In the genomic region with DNA sequence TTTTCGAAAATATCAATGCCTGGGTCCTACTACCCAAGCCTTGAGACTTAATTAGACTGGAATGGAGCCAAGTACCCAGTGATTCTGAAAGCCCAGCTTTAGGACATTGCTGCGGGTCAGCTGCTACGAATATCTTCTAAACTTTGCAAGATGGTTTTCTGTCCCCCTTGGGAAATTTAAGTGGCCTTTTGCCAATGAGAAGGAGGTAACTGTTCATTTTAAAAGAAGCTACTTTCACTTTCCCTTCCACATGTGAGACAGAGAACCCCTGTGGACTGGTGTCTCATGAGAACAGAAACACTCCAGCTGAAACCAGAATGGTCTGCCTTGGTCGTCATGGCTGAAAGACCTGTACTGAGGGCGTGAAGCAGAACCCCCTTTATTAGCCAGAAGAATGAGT, we compare ENCODE assay signal across 8 cellular contexts.
DNase-seq lines count a peak whose midpoint lies in the region; ATAC-seq, FAIRE-seq and TF ChIP-seq lines count a peak whose summit lies in the region.

No MANE protein-coding gene starts in this region.

- H3K9ac ChIP-seq in Loucy (ENCODE audit: low read depth, low read length, poor library complexity, severe bottlenecking) = peak overlapping the region; percentile 49

- no peak for FAIRE-seq in small intestine (lab: Jason Lieb, UNC)

- H3K4me1 ChIP-seq in Loucy (ENCODE audit: insufficient read depth, low read length, poor library complexity, severe bottlenecking) = peaks cover 35% of the 10 kb centered on the region
- H3K4me1 ChIP-seq in small intestine (ENCODE audit: control insufficient read depth in 2 of 2, insufficient read depth in 1 of 2, low read depth in 1 of 2, low read length in 1 of 2) = peaks cover 0 to 9% of the 10 kb centered on the region in 2 donors

- H3K9me2 ChIP-seq in Loucy (replicated peaks; ENCODE audit: low read depth, low read length) = no peaks in the 10 kb centered on the region

- peak overlapping the region; percentile 72 for H3K4me2 ChIP-seq in Loucy (ENCODE audit: low read depth, low read length, poor library complexity, severe bottlenecking)

- H3K27me3 Mint-ChIP-seq in progenitor cell of endocrine pancreas = peaks cover 3% of the 10 kb centered on the region

- peaks cover 14% of the 10 kb centered on the region for H3K4me1 Mint-ChIP-seq in progenitor cell of endocrine pancreas (ENCODE audit: low read depth)

- ATAC-seq in GM21737 (IDR thresholded peaks at IDR 0.05; ENCODE audit: unreplicated experiment) = peak; percentile 87

- H3K27ac Mint-ChIP-seq in progenitor cell of endocrine pancreas = no peak overlapping the region

- peak overlapping the region; percentile 25 for H3K4me3 ChIP-seq in Loucy (ENCODE audit: low read length, poor library complexity, severe bottlenecking)
- no peak overlapping the region for H3K4me3 ChIP-seq in small intestine (ENCODE audit: low read depth in 1 of 2, low read length in 2 of 2)

- no peaks in the 10 kb centered on the region for H3F3A ChIP-seq in Loucy (ENCODE audit: low read depth)

- H3K27ac ChIP-seq in small intestine (ENCODE audit: low read depth in 1 of 2, low read length in 1 of 2) = no peak overlapping the region

- peak; percentile 19 to 26 for DNase-seq in activated CD4-positive, alpha-beta T cell treated with anti-CD3 and anti-CD28 coated beads for 4 hours
- DNase-seq in activated CD4-positive, alpha-beta T cell treated with anti-CD3 and anti-CD28 coated beads, Interleukin-2, amount 50 U/mL, for 1 hour = no peak
- DNase-seq in astrocyte of the hippocampus (ENCODE audit: low read depth, low spot score) (peak; percentile 22), small intestine (peak; percentile 61), progenitor cell of endocrine pancreas (ENCODE audit: low spot score, unreplicated experiment) (no peak), DMS153 treated with DMSO at 0.1 percent for 48 hours (lab: John Stamatoyannopoulos, UW; ENCODE audit: unreplicated experiment) (no peak)

- no peak overlapping the region for H3K4me3 Mint-ChIP-seq in progenitor cell of endocrine pancreas (ENCODE audit: low read depth)

- TF ChIP-seq CTCF in Loucy (conservative IDR thresholded peaks at IDR 0.05; ENCODE audit: low read length) (no peak), progenitor cell of endocrine pancreas (IDR thresholded peaks at IDR 0.05; ENCODE audit: unreplicated experiment) (no peak)

- H2AFZ ChIP-seq in Loucy (ENCODE audit: low read length) = peak overlapping the region; percentile 26; the same call in 1 of the 2 replicates

- H4K20me1 ChIP-seq in Loucy (ENCODE audit: insufficient read depth, low read length, poor library complexity, severe bottlenecking) = no peaks in the 10 kb centered on the region

- no peaks in the 10 kb centered on the region for H3K36me3 ChIP-seq in Loucy (ENCODE audit: insufficient read depth, low read length)
- H3K36me3 ChIP-seq in small intestine (ENCODE audit: control insufficient read depth in 2 of 2, insufficient read depth in 2 of 2, low read length in 2 of 2) = no peaks in the 10 kb centered on the region

- no peaks in the 10 kb centered on the region for H3K36me3 Mint-ChIP-seq in progenitor cell of endocrine pancreas (ENCODE audit: insufficient read depth)

- WGBS in small intestine, 3 donors = 30 to 37% (median 33%) methylated on average over 5 of the region's 5 CpGs

- no peaks in the 10 kb centered on the region for H3K9me3 ChIP-seq in Loucy (ENCODE audit: insufficient read depth, low read depth, low read length)
- H3K9me3 ChIP-seq in small intestine (ENCODE audit: control insufficient read depth, low read depth) = no peaks in the 10 kb centered on the region

- H3K79me2 ChIP-seq in Loucy (ENCODE audit: insufficient read depth, low read length) = no peaks in the 10 kb centered on the region

- no peaks in the 10 kb centered on the region for H3K27me3 ChIP-seq in Loucy (ENCODE audit: insufficient read depth, low read length, poor library complexity, severe bottlenecking)
- H3K27me3 ChIP-seq in small intestine (ENCODE audit: control insufficient read depth in 2 of 2, insufficient read depth in 2 of 2, low read length in 2 of 2) = no peaks in the 10 kb centered on the region

- no peaks in the 10 kb centered on the region for H3K9me3 Mint-ChIP-seq in progenitor cell of endocrine pancreas (ENCODE audit: low read depth)

Comparison
In these comparisons a context has a peak if more than half of its experiments do, and no peak if none do; other contexts are left out.
1. DNase-seq: peak in activated CD4-positive, alpha-beta T cell treated with anti-CD3 and anti-CD28 coated beads for 4 hours (2 of 2), astrocyte of the hippocampus (single experiment) and small intestine (single experiment); none in activated CD4-positive, alpha-beta T cell treated with anti-CD3 and anti-CD28 coated beads, Interleukin-2, amount 50 U/mL, for 1 hour (single experiment), progenitor cell of endocrine pancreas (single experiment) and DMS153 treated with DMSO at 0.1 percent for 48 hours (single experiment).